19 cellular contexts compared by ENCODE assay signal in genomic region chr17:77840156-77840555, GRCh38.
DNase-seq lines count a peak whose midpoint lies in the region; TF ChIP-seq lines count a peak whose summit lies in the region.
"Had no signal": no experiment of that assay in that cellular context is flagged by ENCODE, and none has a peak within 500 bp of the region (broad histone marks: within the 10 kb centered on the region; RNA-seq: fewer than 3 reads in every experiment).

No MANE protein-coding gene starts in this region.

- H3K27ac Mint-ChIP-seq in activated CD4-positive, alpha-beta T cell treated with anti-CD3 and anti-CD28 coated beads, Interleukin-2, amount 10 ng/mL, durations not matched to agents 7 days and 5 days, result peak overlapping the region; percentile 13
- H3K27ac Mint-ChIP-seq: activated CD4-positive, alpha-beta memory T cell treated with anti-CD3 and anti-CD28 coated beads, Interleukin-2, amount 10 ng/mL, durations not matched to agents 7 days and 5 days; activated T-helper 1 cell treated with anti-CD3 and anti-CD28 coated beads, Interleukin-12 subunit alpha, Interleukin-12 subunit beta, Interleukin-2, Interleukin-4 antibody, amounts not matched to agents 30 ng/mL and 10 ng/mL and 1 ng/mL, durations not matched to agents 14 hours and 24 hours and 36 hours; IgD-negative memory B cell; memory B cell had no signal

- TF ChIP-seq CTCF in transverse colon (IDR thresholded peaks at IDR 0.05) (no peak), foreskin fibroblast (IDR thresholded peaks at IDR 0.05; ENCODE audit: low read depth, low read length) (no peak)

- H3K36me3 Mint-ChIP-seq in activated CD4-positive, alpha-beta T cell treated with anti-CD3 and anti-CD28 coated beads, Interleukin-2, amount 10 ng/mL, durations not matched to agents 7 days and 5 days (ENCODE audit: low read depth), result peaks cover 4% of the 10 kb centered on the region
- H3K36me3 Mint-ChIP-seq: IgD-negative memory B cell, memory B cell had no signal

- H3K27ac ChIP-seq in transverse colon, result peak overlapping the region; percentile 17 to 63 (median 48)
- H3K27ac ChIP-seq: 22Rv1, ascending aorta, parathyroid adenoma, SJSA1 had no signal

- in situ Hi-C loops in transverse colon (cut with MboI; ENCODE audit: low pct_ligation_motif_present in 1 of 4, low pct_unique_long_range_greater_than_20kb in 1 of 4, low sequenced_read_pairs in 3 of 4), result no loop called here

- CTCF ChIA-PET in activated CD4-positive, alpha-beta T cell treated with anti-CD3 and anti-CD28 coated beads, Interleukin-2, amount 10 ng/mL, durations not matched to agents 7 days and 5 days (lab: Charles Lee), result no interaction called here

- H3K36me3 ChIP-seq in transverse colon, result no peaks in the 10 kb centered on the region
- H3K36me3 ChIP-seq: ascending aorta, SJSA1 had no signal

- H3K4me3 Mint-ChIP-seq in activated CD4-positive, alpha-beta T cell treated with anti-CD3 and anti-CD28 coated beads, Interleukin-2, amount 10 ng/mL, durations not matched to agents 7 days and 5 days, result no peak overlapping the region
- H3K4me3 Mint-ChIP-seq: activated CD4-positive, alpha-beta memory T cell treated with anti-CD3 and anti-CD28 coated beads, Interleukin-2, amount 10 ng/mL, durations not matched to agents 7 days and 5 days; activated T-helper 1 cell treated with anti-CD3 and anti-CD28 coated beads, Interleukin-12 subunit alpha, Interleukin-12 subunit beta, Interleukin-2, Interleukin-4 antibody, amounts not matched to agents 30 ng/mL and 10 ng/mL and 1 ng/mL, durations not matched to agents 14 hours and 24 hours and 36 hours; memory B cell had no signal

- WGBS in transverse colon (ENCODE audit: low coverage in 1 of 2), 2 donors, result 40 to 64% methylated on average over 2 to 12 of the region's 12 CpGs

- H3K9me3 Mint-ChIP-seq in activated CD4-positive, alpha-beta T cell treated with anti-CD3 and anti-CD28 coated beads, Interleukin-2, amount 10 ng/mL, durations not matched to agents 7 days and 5 days, result peaks cover 11% of the 10 kb centered on the region
- H3K9me3 Mint-ChIP-seq: IgD-negative memory B cell, memory B cell had no signal

- POLR2A ChIA-PET in activated CD4-positive, alpha-beta T cell treated with anti-CD3 and anti-CD28 coated beads, Interleukin-2, amount 10 ng/mL, durations not matched to agents 7 days and 5 days (lab: Charles Lee), result no interaction called here

- no peak for TF ChIP-seq EP300 in transverse colon (IDR thresholded peaks at IDR 0.05; ENCODE audit: low read depth)

- no peaks in the 10 kb centered on the region for H3K9me3 ChIP-seq in transverse colon
- H3K9me3 ChIP-seq: ascending aorta, SJSA1 had no signal

- H3K27me3 ChIP-seq in transverse colon, result no peaks in the 10 kb centered on the region
- H3K27me3 ChIP-seq: ascending aorta, SJSA1 had no signal

- TF ChIP-seq POLR2A in transverse colon (IDR thresholded peaks at IDR 0.05), result no peak

- intact Hi-C loops in transverse colon (cut with DNase I; ENCODE audit: low total_unique reads), result no loop called here

- DNase-seq in activated CD4-positive, alpha-beta T cell treated with anti-CD3 and anti-CD28 coated beads, Interleukin-2, amount 10 ng/mL, durations not matched to agents 7 days and 5 days, result no peak
- no peak for DNase-seq in activated CD4-positive, alpha-beta T cell treated with anti-CD3 and anti-CD28 coated beads, Interleukin-2, amount 50 U/mL, for 1 hour
- DNase-seq in dermis blood vessel endothelial cell, result peak; percentile 38
- peak; percentile 17 to 61 for DNase-seq in lung microvascular endothelial cell (ENCODE audit: low read depth in 2 of 2)
- DNase-seq in transverse colon, result peak; percentile 13
- no peak for DNase-seq in foreskin fibroblast
- DNase-seq in NCI-H1092 treated with DMSO at 0.1 percent for 48 hours (lab: John Stamatoyannopoulos, UW), result no peak
- no peak for DNase-seq in activated gamma-delta T cell (lab: John Stamatoyannopoulos, UW)
- DNase-seq: activated CD4-positive, alpha-beta memory T cell treated with anti-CD3 and anti-CD28 coated beads, Interleukin-2, amount 10 ng/mL, durations not matched to agents 7 days and 5 days; effector memory CD4-positive, alpha-beta T cell; NCI-H1417 treated with DMSO at 0.1 percent for 48 hours; NCI-H226 had no signal

- H3K4me1 Mint-ChIP-seq in activated CD4-positive, alpha-beta T cell treated with anti-CD3 and anti-CD28 coated beads, Interleukin-2, amount 10 ng/mL, durations not matched to agents 7 days and 5 days, result peaks cover 50% of the 10 kb centered on the region

- peaks cover 3% of the 10 kb centered on the region for H3K27me3 Mint-ChIP-seq in activated CD4-positive, alpha-beta T cell treated with anti-CD3 and anti-CD28 coated beads, Interleukin-2, amount 10 ng/mL, durations not matched to agents 7 days and 5 days

- H3K4me3 ChIP-seq in transverse colon (no peak overlapping the region), foreskin fibroblast (ENCODE audit: low read depth in 1 of 2, low read length in 2 of 2) (no peak overlapping the region)
- H3K4me3 ChIP-seq: ascending aorta, SJSA1 had no signal

- H3K4me1 ChIP-seq in transverse colon, result peaks cover 0 to 25% (median 19%) of the 10 kb centered on the region in 4 donors
- H3K4me1 ChIP-seq: ascending aorta, parathyroid adenoma had no signal

Comparison
In these comparisons a context has a peak if more than half of its experiments do, and no peak if none do; other contexts are left out.
1. DNase-seq: peak in dermis blood vessel endothelial cell (single experiment), lung microvascular endothelial cell (2 of 2) and transverse colon (single experiment); none in activated CD4-positive, alpha-beta T cell treated with anti-CD3 and anti-CD28 coated beads, Interleukin-2, amount 10 ng/mL, durations not matched to agents 7 days and 5 days (single experiment), activated CD4-positive, alpha-beta T cell treated with anti-CD3 and anti-CD28 coated beads, Interleukin-2, amount 50 U/mL, for 1 hour (single experiment), foreskin fibroblast (0 of 2), NCI-H1092 treated with DMSO at 0.1 percent for 48 hours (single experiment) and activated gamma-delta T cell (single experiment).